Comparison of ENCODE assay signal across 9 cellular contexts in genomic region chr12:6469092-6469491, GRCh38.
DNase-seq lines count a peak whose midpoint lies in the region; ATAC-seq and TF ChIP-seq lines count a peak whose summit lies in the region.
"Had no signal": no experiment of that assay in that cellular context is flagged by ENCODE, and none has a peak within 500 bp of the region (broad histone marks: within the 10 kb centered on the region; RNA-seq: fewer than 3 reads in every experiment).

No MANE protein-coding gene starts in this region.

- H4K20me1 ChIP-seq in DOHH2 (ENCODE audit: control insufficient read depth, insufficient read depth, low read depth, low read length) (no peaks in the 10 kb centered on the region), OCI-LY1 (ENCODE audit: insufficient read depth, low read length) (no peaks in the 10 kb centered on the region)

- H3K27me3 ChIP-seq in DOHH2 (ENCODE audit: control insufficient read depth, low read length) (peaks cover 3% of the 10 kb centered on the region; the same call in 1 of the 2 replicates), OCI-LY1 (ENCODE audit: insufficient read depth, low read length) (no peaks in the 10 kb centered on the region), parathyroid adenoma (ENCODE audit: control insufficient read depth, insufficient read depth, low read length) (no peaks in the 10 kb centered on the region)
- no peaks in the 10 kb centered on the region for H3K27me3 ChIP-seq in effector memory CD4-positive, alpha-beta T cell (replicated peaks; ENCODE audit: control insufficient read depth, insufficient read depth, low read length, poor library complexity, severe bottlenecking)

- H3K9me2 ChIP-seq in DOHH2 (replicated peaks; ENCODE audit: control insufficient read depth, low read length) (no peaks in the 10 kb centered on the region), OCI-LY1 (ENCODE audit: low read depth, low read length) (no peaks in the 10 kb centered on the region)

- H2AFZ ChIP-seq in OCI-LY1 (ENCODE audit: low read length) (no peak overlapping the region), parathyroid adenoma (no peak overlapping the region)

- no peak for DNase-seq in effector memory CD4-positive, alpha-beta T cell
- DNase-seq in NCI-H345 treated with DMSO at 0.1 percent for 48 hours (lab: John Stamatoyannopoulos, UW; ENCODE audit: unreplicated experiment) (no peak), amniotic stem cell (lab: John Stamatoyannopoulos, UW) (no peak), NCI-H2171 treated with DMSO at 0.1 percent for 48 hours (lab: John Stamatoyannopoulos, UW) (no peak)
- DNase-seq: SW 1271 had no signal

- no peaks in the 10 kb centered on the region for H3K9me3 ChIP-seq in DOHH2 (ENCODE audit: control insufficient read depth, insufficient read depth, low read length)
- 0 out of 2 replicates have a peak, but pooled peaks cover 3% of the 10 kb centered on the region for H3K9me3 ChIP-seq in OCI-LY1 (ENCODE audit: low read length)
- no peaks in the 10 kb centered on the region for H3K9me3 ChIP-seq in effector memory CD4-positive, alpha-beta T cell (ENCODE audit: control insufficient read depth, low read length)
- H3K9me3 ChIP-seq in parathyroid adenoma (ENCODE audit: control insufficient read depth, low read length), result no peaks in the 10 kb centered on the region

- peaks cover 56% of the 10 kb centered on the region for H3K79me2 ChIP-seq in DOHH2 (ENCODE audit: control insufficient read depth, low read length)
- H3K79me2 ChIP-seq in OCI-LY1 (ENCODE audit: insufficient read depth, low read length), result peaks cover 24% of the 10 kb centered on the region
- no peaks in the 10 kb centered on the region for H3K79me2 ChIP-seq in parathyroid adenoma

- H3F3A ChIP-seq in DOHH2 (ENCODE audit: control insufficient read depth, insufficient read depth) (peaks cover 13% of the 10 kb centered on the region), OCI-LY1 (ENCODE audit: insufficient read depth, low read length) (0 out of 2 replicates have a peak, but pooled peaks cover 5% of the 10 kb centered on the region)

- peaks cover 56% of the 10 kb centered on the region for H3K36me3 ChIP-seq in DOHH2 (ENCODE audit: control insufficient read depth, low read length)
- peaks cover 52% of the 10 kb centered on the region for H3K36me3 ChIP-seq in OCI-LY1 (ENCODE audit: insufficient read depth, low read length)
- peaks cover 20% of the 10 kb centered on the region for H3K36me3 ChIP-seq in effector memory CD4-positive, alpha-beta T cell (ENCODE audit: control insufficient read depth, insufficient read depth, low read length)
- no peaks in the 10 kb centered on the region for H3K36me3 ChIP-seq in parathyroid adenoma (ENCODE audit: control insufficient read depth, insufficient read depth, low read length)

- ATAC-seq in HG02571 (IDR thresholded peaks at IDR 0.05; ENCODE audit: unreplicated experiment), result no peak

- H3K9ac ChIP-seq in OCI-LY1 (ENCODE audit: low read length) (peak overlapping the region; percentile 89), parathyroid adenoma (no peak overlapping the region)

- H3K4me3 ChIP-seq in DOHH2 (ENCODE audit: low read length), result peak overlapping the region; percentile 95
- H3K4me3 ChIP-seq in OCI-LY1 (ENCODE audit: low read depth, low read length, poor library complexity, severe bottlenecking), result peak overlapping the region; percentile 89
- H3K4me3 ChIP-seq in effector memory CD4-positive, alpha-beta T cell (ENCODE audit: insufficient read depth, low read depth, low read length, poor library complexity, severe bottlenecking), result peak overlapping the region; percentile 84
- H3K4me3 ChIP-seq in parathyroid adenoma (ENCODE audit: low read depth, low read length), result peak overlapping the region; percentile 88

- peak overlapping the region; percentile 11; the same call in 1 of the 2 replicates for H3K27ac ChIP-seq in DOHH2 (ENCODE audit: low read depth, low read length)
- H3K27ac ChIP-seq in OCI-LY1 (ENCODE audit: low read depth, low read length, poor library complexity, severe bottlenecking), result peak overlapping the region; percentile 78
- peak overlapping the region; percentile 76 for H3K27ac ChIP-seq in effector memory CD4-positive, alpha-beta T cell (ENCODE audit: insufficient read depth, low read length, poor library complexity, severe bottlenecking)
- no peak overlapping the region for H3K27ac ChIP-seq in parathyroid adenoma

- H3K4me1 ChIP-seq in DOHH2 (ENCODE audit: control insufficient read depth, low read length) (peaks cover 51% of the 10 kb centered on the region), OCI-LY1 (ENCODE audit: insufficient read depth, low read length, severe bottlenecking) (peaks cover 39% of the 10 kb centered on the region), parathyroid adenoma (peaks cover 13% of the 10 kb centered on the region)
- H3K4me1 ChIP-seq in effector memory CD4-positive, alpha-beta T cell (ENCODE audit: control insufficient read depth, insufficient read depth, low read length, poor library complexity, severe bottlenecking), result peaks cover 28% of the 10 kb centered on the region

- H3K4me2 ChIP-seq in DOHH2 (ENCODE audit: low read length), result peak overlapping the region; percentile 78
- H3K4me2 ChIP-seq in OCI-LY1 (ENCODE audit: low read length), result peak overlapping the region; percentile 95
- peak overlapping the region; percentile 97 for H3K4me2 ChIP-seq in parathyroid adenoma (ENCODE audit: low read length)

- TF ChIP-seq CTCF in DOHH2 (IDR thresholded peaks at IDR 0.05; ENCODE audit: low read depth, low read length, poor library complexity, severe bottlenecking) (no peak), OCI-LY1 (IDR thresholded peaks at IDR 0.05; ENCODE audit: low read length) (no peak), parathyroid adenoma (IDR thresholded peaks at IDR 0.05) (no peak)
